ENCODE assay signal across 9 cellular contexts in genomic region chr1:211735208-211736170, GRCh38.
DNase-seq lines count a peak whose midpoint lies in the region; ATAC-seq, FAIRE-seq and TF ChIP-seq lines count a peak whose summit lies in the region.
"Had no signal": no experiment of that assay in that cellular context is flagged by ENCODE, and none has a peak within 500 bp of the region (broad histone marks: within the 10 kb centered on the region; RNA-seq: fewer than 3 reads in every experiment).

No MANE protein-coding gene starts in this region.

- no peaks in the 10 kb centered on the region for H3K9me3 ChIP-seq in right atrium auricular region

- intact Hi-C loops in Right ventricle myocardium inferior (cut with DNase I): no loop called here

- no peak overlapping the region for H3K27ac ChIP-seq in right atrium auricular region

- peaks cover 0 to 2% (median 0%) of the 10 kb centered on the region in 3 donors for H3K27me3 Mint-ChIP-seq in immature natural killer cell (ENCODE audit: low read depth in 3 of 3)

- H3K27ac Mint-ChIP-seq in immature natural killer cell: no peak overlapping the region
- H3K27ac Mint-ChIP-seq: effector memory CD8-positive, alpha-beta T cell had no signal

- H3K4me3 Mint-ChIP-seq in immature natural killer cell: no peak overlapping the region
- H3K4me3 Mint-ChIP-seq: effector memory CD8-positive, alpha-beta T cell had no signal

- no peak overlapping the region for H3K4me3 ChIP-seq in right atrium auricular region

- ATAC-seq in Right ventricle myocardium inferior: no peak
- no peak for ATAC-seq in HG02571 (IDR thresholded peaks at IDR 0.05; ENCODE audit: unreplicated experiment)
- ATAC-seq: effector memory CD8-positive, alpha-beta T cell had no signal

- peaks cover 26 to 32% of the 10 kb centered on the region in 2 donors for H3K4me1 Mint-ChIP-seq in immature natural killer cell

- H3K36me3 Mint-ChIP-seq in immature natural killer cell: no peaks in the 10 kb centered on the region

- DNase-seq in right atrium auricular region (ENCODE audit: low spot score) (peak; percentile 62), Right ventricle myocardium inferior (ENCODE audit: missing footprints) (no peak), amniotic stem cell (lab: John Stamatoyannopoulos, UW) (peak; percentile 88), iris pigment epithelial cell (ENCODE audit: low read depth) (peak; percentile 87), urothelium cell line (ENCODE audit: low spot score) (peak; percentile 95), NCI-H2171 (lab: John Stamatoyannopoulos, UW) (no peak), immature natural killer cell (no peak)
- DNase-seq: effector memory CD8-positive, alpha-beta T cell had no signal

- no peaks in the 10 kb centered on the region for H3K36me3 ChIP-seq in right atrium auricular region

- no peaks in the 10 kb centered on the region for H3K4me1 ChIP-seq in right atrium auricular region

- no peak for FAIRE-seq in urothelium cell line (lab: Jason Lieb, UNC)

- H3K27me3 ChIP-seq in right atrium auricular region: no peaks in the 10 kb centered on the region

- TF ChIP-seq CTCF in right atrium auricular region (IDR thresholded peaks at IDR 0.05): no peak

- H3K9me3 Mint-ChIP-seq in immature natural killer cell: no peaks in the 10 kb centered on the region
- H3K9me3 Mint-ChIP-seq: effector memory CD8-positive, alpha-beta T cell had no signal

Comparison
In these comparisons a context has a peak if more than half of its experiments do, and no peak if none do; other contexts are left out.
1. DNase-seq: peak in right atrium auricular region (single experiment), amniotic stem cell (single experiment), iris pigment epithelial cell (single experiment) and urothelium cell line (single experiment); none in Right ventricle myocardium inferior (single experiment), NCI-H2171 (single experiment) and immature natural killer cell (0 of 3).